In genomic region chr1:21262282-21263051, GRCh38 we compare ENCODE assay signal across 8 cellular contexts. TPM values are rescaled to one million over a fixed set of nuclear protein-coding genes. Genes with fewer than 3 reads are reported as not detected.
A peak's percentile ranks its signal among the peaks of the same experiment; 100 is the strongest.
DNase-seq lines count a peak whose midpoint lies in the region; ATAC-seq, FAIRE-seq and TF ChIP-seq lines count a peak whose summit lies in the region.

No MANE protein-coding gene starts in this region.

- peak overlapping the region; percentile 42 for H3K9ac ChIP-seq in IMR-90 (ENCODE audit: low read depth, low read length)
- peak overlapping the region in 1 of 2 donors; percentile 59 for H3K9ac ChIP-seq in kidney (ENCODE audit: low read length in 2 of 2)
- peak overlapping the region; percentile 92 for H3K9ac ChIP-seq in smooth muscle cell (ENCODE audit: low read depth)

- WGBS in IMR-90 (ENCODE audit: extremely low coverage in 2 of 2, insufficient read length in 1 of 2), 2 experiments: 33% methylated on average over 3 of the region's 23 CpGs; no CpG with 5 or more reads in 1 of the 2 experiments
- 8 to 15% methylated on average over 22 to 23 of the region's 23 CpGs for WGBS in body of pancreas, 2 donors
- WGBS in smooth muscle cell (ENCODE audit: low lambda C conversion rate): 13% methylated on average over 23 of the region's 23 CpGs

- H3K4ac ChIP-seq in IMR-90 (ENCODE audit: low read depth, low read length): peak overlapping the region; percentile 99

- no peaks in the 10 kb centered on the region for H3K9me3 ChIP-seq in IMR-90 (ENCODE audit: control insufficient read depth, insufficient read depth, low read length)
- no peaks in the 10 kb centered on the region for H3K9me3 ChIP-seq in body of pancreas
- no peaks in the 10 kb centered on the region for H3K9me3 ChIP-seq in kidney (ENCODE audit: control insufficient read depth in 1 of 2, low read length in 2 of 2)
- no peaks in the 10 kb centered on the region for H3K9me3 ChIP-seq in smooth muscle cell (replicated peaks; ENCODE audit: low read depth)
- no peaks in the 10 kb centered on the region for H3K9me3 ChIP-seq in WERI-Rb-1 (ENCODE audit: severe bottlenecking)

- H3K27ac ChIP-seq in IMR-90 (ENCODE audit: insufficient read depth, low read length) (peak overlapping the region; percentile 94), body of pancreas (peak overlapping the region; percentile 82 to 92 (median 89)), kidney (ENCODE audit: low read depth in 2 of 2, low read length in 2 of 2) (peak overlapping the region; percentile 73 to 90), smooth muscle cell (ENCODE audit: low read depth) (peak overlapping the region; percentile 98), WERI-Rb-1 (no peak overlapping the region)

- intact Hi-C loops in IMR-90 (cut with micrococcal nuclease) (loop anchor here (2.0 to 10.0 kb wide), 2 partner anchors 72 to 312 kb away; no protein-coding TSS in a partner anchor), body of pancreas (cut with DNase I) (no loop called here), kidney (cut with DNase I) (no loop called here)

- peaks cover 7% of the 10 kb centered on the region for H3K79me2 ChIP-seq in smooth muscle cell (ENCODE audit: low read depth)

- no peak for TF ChIP-seq RAD21 in IMR-90 (IDR thresholded peaks at IDR 0.05; ENCODE audit: low read length)

- H3K27me3 ChIP-seq in IMR-90 (ENCODE audit: control insufficient read depth, insufficient read depth, low read length): no peaks in the 10 kb centered on the region
- H3K27me3 ChIP-seq in body of pancreas: no peaks in the 10 kb centered on the region
- no peaks in the 10 kb centered on the region for H3K27me3 ChIP-seq in smooth muscle cell (ENCODE audit: low read depth)
- H3K27me3 ChIP-seq in WERI-Rb-1 (ENCODE audit: insufficient read depth, low read depth, severe bottlenecking): no peaks in the 10 kb centered on the region

- peaks cover 22 to 84% of the 10 kb centered on the region in 2 experiments for H3K79me1 ChIP-seq in IMR-90 (ENCODE audit: low read depth in 1 of 2, low read length in 2 of 2)

- H3K4me2 ChIP-seq in IMR-90 (ENCODE audit: low read depth, low read length) (peak overlapping the region; percentile 40), smooth muscle cell (peak overlapping the region; percentile 68)

- H4K20me1 ChIP-seq in IMR-90 (ENCODE audit: insufficient read depth, low read length): no peaks in the 10 kb centered on the region
- H4K20me1 ChIP-seq in smooth muscle cell (ENCODE audit: low read depth): no peaks in the 10 kb centered on the region

- peak overlapping the region; percentile 85 for H2BK15ac ChIP-seq in IMR-90 (ENCODE audit: low read depth, low read length)

- H3K23ac ChIP-seq in IMR-90 (ENCODE audit: low read depth, low read length): peak overlapping the region; percentile 99

- H3K4me3 ChIP-seq in IMR-90 (ENCODE audit: insufficient read depth, low read depth, low read length): no peak overlapping the region
- H3K4me3 ChIP-seq in body of pancreas: no peak overlapping the region
- H3K4me3 ChIP-seq in kidney (ENCODE audit: low read length in 2 of 2): no peak overlapping the region
- H3K4me3 ChIP-seq in smooth muscle cell: no peak overlapping the region
- H3K4me3 ChIP-seq in WERI-Rb-1 (ENCODE audit: low read depth, low read length): no peak overlapping the region

- TF ChIP-seq CTCF in IMR-90 (conservative IDR thresholded peaks at IDR 0.05; ENCODE audit: low read depth, low read length) (no peak), body of pancreas (IDR thresholded peaks at IDR 0.05) (no peak), kidney (IDR thresholded peaks at IDR 0.05; ENCODE audit: borderline replicate concordance, extremely low read depth, insufficient read depth) (no peak), smooth muscle cell (IDR thresholded peaks at IDR 0.05; ENCODE audit: borderline replicate concordance, insufficient read depth, poor library complexity, severe bottlenecking) (no peak), WERI-Rb-1 (IDR thresholded peaks at IDR 0.05; ENCODE audit: low read depth, low read length) (no peak)

- H2AK9ac ChIP-seq in IMR-90 (replicated peaks; ENCODE audit: low read depth, low read length, poor library complexity): peak overlapping the region; percentile 99

- H3F3A ChIP-seq in smooth muscle cell (ENCODE audit: low read depth): peaks cover 32% of the 10 kb centered on the region

- no peak for FAIRE-seq in kidney (lab: Jason Lieb, UNC)

- in situ Hi-C loops in IMR-90 (cut with MboI; ENCODE audit: low sequenced_read_pairs): no loop called here

- peak overlapping the region; percentile 78 for H3K18ac ChIP-seq in IMR-90 (ENCODE audit: low read depth, low read length)

- no TSS peak for BruUV-seq in IMR-90 (replicated peaks; lab: Mats Ljungman, UMichigan)

- H3K9me1 ChIP-seq in IMR-90 (ENCODE audit: insufficient read depth, low read length): peaks cover 44% of the 10 kb centered on the region

- peak overlapping the region; percentile 99 for H4K91ac ChIP-seq in IMR-90 (ENCODE audit: insufficient read depth, low read depth, low read length)

- H2BK20ac ChIP-seq in IMR-90 (ENCODE audit: low read depth, low read length): peak overlapping the region; percentile 99

- peaks cover 47% of the 10 kb centered on the region for H3K4me1 ChIP-seq in IMR-90 (ENCODE audit: control insufficient read depth, insufficient read depth, low read length)
- peaks cover 62% of the 10 kb centered on the region for H3K4me1 ChIP-seq in body of pancreas
- H3K4me1 ChIP-seq in kidney (ENCODE audit: control insufficient read depth in 1 of 2, insufficient read depth in 1 of 2, low read depth in 1 of 2, low read length in 2 of 2): peaks cover 19% of the 10 kb centered on the region in 2 donors
- H3K4me1 ChIP-seq in smooth muscle cell (ENCODE audit: low read depth): peaks cover 19% of the 10 kb centered on the region

- H4K5ac ChIP-seq in IMR-90 (ENCODE audit: low read depth, low read length): peak overlapping the region; percentile 71

- H4K8ac ChIP-seq in IMR-90 (ENCODE audit: low read depth in 2 of 2, low read length in 2 of 2): peak overlapping the region; percentile 88 to 96

- ATAC-seq in IMR-90 (ENCODE audit: low read depth) (peak; percentile 56), body of pancreas (peak; percentile 89), GM21786 (IDR thresholded peaks at IDR 0.05; ENCODE audit: unreplicated experiment) (no peak)

- peak overlapping the region; percentile 98 for H3K14ac ChIP-seq in IMR-90 (replicated peaks; ENCODE audit: low read depth, low read length)

- CTCF ChIA-PET in IMR-90 (lab: Yijun Ruan, JAX): interaction anchor here (1.4 kb wide), 2 partner anchors 8 to 106 kb away, joined by 8 to 13 read pairs; no protein-coding TSS in a partner anchor

- dilution Hi-C loops in IMR-90 (cut with HindIII; ENCODE audit: low sequenced_read_pairs, unreplicated experiment): no loop called here

- H2BK120ac ChIP-seq in IMR-90 (ENCODE audit: low read depth, low read length): peak overlapping the region; percentile 99

- TF ChIP-seq POLR2A in IMR-90 (IDR thresholded peaks at IDR 0.05; ENCODE audit: low read depth, low read length) (peak; percentile 47; the same call in 1 of the 2 replicates), body of pancreas (IDR thresholded peaks at IDR 0.05) (peak in 2 of 3 donors; percentile 31 to 44)

- POLR2A ChIA-PET in IMR-90 (lab: Charles Lee; ENCODE audit: unreplicated experiment): interaction anchor here (1.3 kb wide), 1 partner anchor 82 kb away, joined by 3 read pairs; no protein-coding TSS in a partner anchor

- DNase-seq in AG08396 (ENCODE audit: low spot score) (peak; percentile 82), IMR-90 (peak; percentile 95), body of pancreas (peak; percentile 83 to 92 (median 89)), kidney (peak; percentile 90), smooth muscle cell (lab: John Stamatoyannopoulos, UW; ENCODE audit: unreplicated experiment) (peak; percentile 75), WERI-Rb-1 (no peak), activated T-cell treated with anti-CD3 and anti-CD28 coated beads for 4 hours (no peak)

- H2BK5ac ChIP-seq in IMR-90 (ENCODE audit: low read depth, low read length, poor library complexity, severe bottlenecking): peak overlapping the region; percentile 96

- peak overlapping the region; percentile 95 for H2AK5ac ChIP-seq in IMR-90 (ENCODE audit: low read depth, low read length)

- peak overlapping the region; percentile 86 for H2AFZ ChIP-seq in IMR-90 (replicated peaks; ENCODE audit: low read length, poor library complexity)
- no peak overlapping the region for H2AFZ ChIP-seq in smooth muscle cell (ENCODE audit: low read depth)

- peak overlapping the region; percentile 95 for H3K56ac ChIP-seq in IMR-90 (ENCODE audit: extremely low read depth, insufficient read depth, low read length)

- H3K36me3 ChIP-seq in IMR-90 (ENCODE audit: control insufficient read depth, insufficient read depth, low read length) (peaks cover 35% of the 10 kb centered on the region), body of pancreas (replicated peaks in 1 of 2; ENCODE audit: insufficient read depth in 1 of 2, low read depth in 2 of 2) (peaks cover 0 to 3% of the 10 kb centered on the region in 2 donors), kidney (ENCODE audit: control insufficient read depth in 1 of 2, insufficient read depth in 2 of 2, low read length in 2 of 2) (peaks cover under 1 to 4% of the 10 kb centered on the region in 2 donors), smooth muscle cell (ENCODE audit: low read depth) (no peaks in the 10 kb centered on the region), WERI-Rb-1 (peaks cover 4% of the 10 kb centered on the region)

TF ChIP-seq in IMR-90, 13 proteins besides CTCF, POLR2A, EP300 and RAD21 (continues in another document):
- no peak for TF ChIP-seq ELK1 (IDR thresholded peaks at IDR 0.05; ENCODE audit: borderline replicate concordance, low read depth, low read length)
- peak; percentile 93 for TF ChIP-seq BHLHE40 (IDR thresholded peaks at IDR 0.05; ENCODE audit: low read depth, low read length)
- peak; percentile 85; the same call in 1 of the 2 replicates for TF ChIP-seq CHD1 (IDR thresholded peaks at IDR 0.05; ENCODE audit: low read depth, low read length)
- peak; percentile 77 for TF ChIP-seq CEBPB (IDR thresholded peaks at IDR 0.05; ENCODE audit: low read depth, low read length)

RNA-seq across cellular contexts. Expression of gene ECE1, which starts 27.8 kb away (rescaled TPM):
- total RNA-seq in IMR-90 (2012; rRNA removed): 60.0 and 61.8 TPM in 2 replicates
- polyA plus RNA-seq in IMR-90 (2012; rRNA removed): 124 and 133 TPM in 2 replicates
- 90.4 and 122 TPM in 2 replicates for polyA plus RNA-seq in IMR-90 (2012; cell fraction: cytosol; rRNA removed)
- 71.7 and 82.4 TPM in 2 replicates for polyA plus RNA-seq in IMR-90 (2012; cell fraction: nucleus; rRNA removed; ENCODE audit: low replicate concordance)
- 10 to 100 TPM; 79.1 to 83.3 TPM for total RNA-seq in body of pancreas
- 128 TPM for total RNA-seq in kidney
- 30.8 TPM for polyA plus RNA-seq in kidney (ENCODE audit: insufficient read depth, low read depth, low replicate concordance)
- total RNA-seq in smooth muscle cell: 63.8 and 129 TPM in 2 replicates
- 101 and 108 TPM in 2 replicates for polyA plus RNA-seq in smooth muscle cell

Comparison
In these comparisons a context has a peak if more than half of its experiments do, and no peak if none do; other contexts are left out.
1. DNase-seq: peak in AG08396 (single experiment), IMR-90 (single experiment), body of pancreas (4 of 4), kidney (single experiment) and smooth muscle cell (single experiment); none in WERI-Rb-1 (single experiment) and activated T-cell treated with anti-CD3 and anti-CD28 coated beads for 4 hours (single experiment).